Comparison of ENCODE assay signal across 1 cellular context in the genomic region with DNA sequence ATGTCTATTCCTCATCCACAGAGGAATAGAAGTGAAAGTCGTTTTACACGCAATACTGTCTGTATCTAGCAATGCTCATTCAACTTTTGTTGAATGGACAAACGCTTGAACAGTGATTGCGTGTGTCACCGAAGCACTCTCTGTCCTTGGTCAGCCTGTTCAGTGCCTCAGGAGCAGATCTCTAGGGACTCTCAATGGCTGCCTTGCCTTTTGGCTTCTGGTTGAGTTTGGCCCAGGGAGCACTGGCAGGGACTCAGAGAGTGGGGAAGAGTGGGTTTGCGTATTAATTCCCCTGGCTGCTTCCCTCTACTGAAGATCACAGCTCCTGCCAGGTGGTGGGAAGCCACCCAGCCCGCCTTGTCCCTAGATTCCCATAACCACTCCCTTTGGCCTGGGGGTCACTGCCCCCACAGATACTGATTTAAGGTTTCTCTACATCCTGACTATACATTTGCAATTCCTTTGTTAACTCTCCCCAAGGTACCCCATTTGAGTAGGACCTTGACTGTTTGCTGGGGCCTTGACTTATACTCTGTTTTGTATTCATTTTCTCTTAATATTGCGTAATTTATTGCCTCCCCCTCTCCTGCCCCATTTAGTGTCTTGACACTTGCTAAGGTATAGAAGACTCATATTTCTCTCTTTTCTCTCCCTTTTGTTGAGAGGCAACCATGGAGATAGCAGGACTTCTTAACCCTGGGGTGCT.
TF ChIP-seq lines count a peak whose summit lies in the region.

No MANE protein-coding gene starts in this region.

TF ChIP-seq in endothelial cell of umbilical vein, 7 proteins besides CTCF, POLR2A, EP300 and RAD21:
- TF ChIP-seq, protein P1, sequence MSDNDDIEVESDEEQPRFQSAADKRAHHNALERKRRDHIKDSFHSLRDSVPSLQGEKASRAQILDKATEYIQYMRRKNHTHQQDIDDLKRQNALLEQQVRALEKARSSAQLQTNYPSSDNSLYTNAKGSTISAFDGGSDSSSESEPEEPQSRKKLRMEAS (IDR thresholded peaks at IDR 0.05; ENCODE audit: insufficient read depth, insufficient read length): no peak
- TF ChIP-seq JUN (IDR thresholded peaks at IDR 0.05; ENCODE audit: borderline replicate concordance, insufficient read depth, insufficient read length, low read depth) (no peak), GATA2 (IDR thresholded peaks at IDR 0.05; ENCODE audit: insufficient read depth, insufficient read length, low read depth, low read length) (no peak), MYC (IDR thresholded peaks at IDR 0.05; ENCODE audit: low read depth, low read length) (no peak), FOS (IDR thresholded peaks at IDR 0.05; ENCODE audit: borderline replicate concordance, insufficient read depth, low read length) (no peak), EZH2 (IDR thresholded peaks at IDR 0.05; ENCODE audit: borderline replicate concordance, low read depth, low read length, severe bottlenecking) (no peak), POLR2AphosphoS5 (IDR thresholded peaks at IDR 0.05; ENCODE audit: insufficient read depth, low read depth, low read length) (no peak)
